In the genomic region with DNA sequence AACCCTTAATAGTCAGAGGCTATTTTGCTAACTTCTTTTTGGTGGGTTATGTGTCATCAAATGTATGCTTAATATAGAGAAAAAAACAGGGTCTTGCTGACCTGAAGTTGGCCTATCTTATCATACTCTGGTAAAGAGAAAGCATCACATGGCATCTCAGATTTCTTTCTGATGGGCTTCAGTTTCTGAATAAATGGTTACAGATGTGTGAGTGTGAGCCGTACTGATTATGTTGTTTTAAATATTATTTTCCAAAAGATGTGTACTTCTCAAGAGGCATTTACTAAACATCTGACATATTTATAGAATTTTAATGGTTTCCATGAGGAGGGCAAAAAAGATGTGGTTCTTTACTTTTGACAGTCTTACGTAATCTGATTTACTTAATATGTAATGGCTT, we compare ENCODE assay signal across 28 cellular contexts. TPM values are rescaled to one million over a fixed set of nuclear protein-coding genes. Genes with fewer than 3 reads are reported as not detected.
DNase-seq lines count a peak whose midpoint lies in the region; ATAC-seq and TF ChIP-seq lines count a peak whose summit lies in the region.
"Had no signal": no experiment of that assay in that cellular context is flagged by ENCODE, and none has a peak within 500 bp of the region (broad histone marks: within the 10 kb centered on the region; RNA-seq: fewer than 3 reads in every experiment).

No MANE protein-coding gene starts in this region.

- in situ Hi-C loops in IMR-90 (cut with MboI; ENCODE audit: low sequenced_read_pairs), result no loop called here

- no peak overlapping the region for H3K23ac ChIP-seq in IMR-90 (ENCODE audit: low read depth, low read length)

- H3K4me3 ChIP-seq in ACC112 (ENCODE audit: low read depth, low read length), result peak overlapping the region; percentile 55
- H3K4me3 ChIP-seq in IMR-90 (ENCODE audit: insufficient read depth, low read depth, low read length), result no peak overlapping the region
- H3K4me3 ChIP-seq in choroid plexus epithelial cell (ENCODE audit: low read depth, low read length), result no peak overlapping the region
- no peak overlapping the region for H3K4me3 ChIP-seq in hepatocyte
- H3K4me3 ChIP-seq: BLaER1, pancreas, Peyer's patch, SJCRH30, spleen, upper lobe of left lung had no signal

- no peak overlapping the region for H3K9ac ChIP-seq in IMR-90 (ENCODE audit: low read depth, low read length)
- H3K9ac ChIP-seq: BLaER1 had no signal

- no peak overlapping the region for H4K91ac ChIP-seq in IMR-90 (ENCODE audit: insufficient read depth, low read depth, low read length)

- H3K4me1 ChIP-seq in ACC112 (ENCODE audit: control insufficient read depth, insufficient read depth, low read length, unreplicated experiment) (peaks cover 44% of the 10 kb centered on the region), IMR-90 (ENCODE audit: control insufficient read depth, insufficient read depth, low read length) (no peaks in the 10 kb centered on the region; the same call in 1 of the 2 replicates), hepatocyte (ENCODE audit: insufficient read depth) (peaks cover 4% of the 10 kb centered on the region)
- H3K4me1 ChIP-seq: BLaER1, pancreas, Peyer's patch, SJCRH30 had no signal

- no peak overlapping the region for H3K4me3 Mint-ChIP-seq in T-helper 2 cell treated with Interferon-gamma antibody and Interleukin-4, amounts not matched to agents 5 μg/mL and 100 μg/mL, for 36 hours
- H3K4me3 Mint-ChIP-seq: activated CD4-positive, alpha-beta T cell treated with anti-CD3 and anti-CD28 coated beads for 36 hours; activated naive CD8-positive, alpha-beta T cell treated with anti-CD3 and anti-CD28 coated beads, Interleukin-2, amount 10 ng/mL, durations not matched to agents 7 days and 5 days; T-helper 17 cell had no signal

- H3K9me3 ChIP-seq in IMR-90 (ENCODE audit: control insufficient read depth, insufficient read depth, low read length), result no peaks in the 10 kb centered on the region
- H3K9me3 ChIP-seq in hepatocyte (ENCODE audit: low read depth), result no peaks in the 10 kb centered on the region
- H3K9me3 ChIP-seq: BLaER1, pancreas, Peyer's patch, SJCRH30, upper lobe of left lung had no signal

- TF ChIP-seq POLR2A in IMR-90 (IDR thresholded peaks at IDR 0.05; ENCODE audit: low read depth, low read length), result no peak

- WGBS in IMR-90 (ENCODE audit: extremely low coverage in 2 of 2, insufficient read length in 1 of 2), 2 experiments, result no CpG with 5 or more reads among the region's 2 CpGs
- 52% methylated on average over 2 of the region's 2 CpGs for WGBS in hepatocyte (ENCODE audit: low lambda C conversion rate, missing lambda C conversion rate)

- intact Hi-C loops in IMR-90 (cut with micrococcal nuclease), result no loop called here

- CTCF ChIA-PET in IMR-90 (lab: Yijun Ruan, JAX), result no interaction called here

- no peak overlapping the region for H3K27ac Mint-ChIP-seq in T-helper 2 cell treated with Interferon-gamma antibody and Interleukin-4, amounts not matched to agents 5 μg/mL and 100 μg/mL, for 36 hours
- H3K27ac Mint-ChIP-seq: activated CD4-positive, alpha-beta T cell treated with anti-CD3 and anti-CD28 coated beads for 36 hours; activated naive CD8-positive, alpha-beta T cell treated with anti-CD3 and anti-CD28 coated beads, Interleukin-2, amount 10 ng/mL, durations not matched to agents 7 days and 5 days; T-helper 17 cell had no signal

- no peak overlapping the region for H2AK9ac ChIP-seq in IMR-90 (replicated peaks; ENCODE audit: low read depth, low read length, poor library complexity)

- no peaks in the 10 kb centered on the region for H3K36me3 Mint-ChIP-seq in T-helper 2 cell treated with Interferon-gamma antibody and Interleukin-4, amounts not matched to agents 5 μg/mL and 100 μg/mL, for 36 hours (ENCODE audit: low read depth)

- H3K36me3 ChIP-seq in ACC112 (ENCODE audit: insufficient read depth, low read length), result no peaks in the 10 kb centered on the region
- H3K36me3 ChIP-seq in IMR-90 (ENCODE audit: control insufficient read depth, insufficient read depth, low read length), result 0 out of 2 replicates have a peak, but pooled peaks cover 1% of the 10 kb centered on the region
- no peaks in the 10 kb centered on the region for H3K36me3 ChIP-seq in hepatocyte (replicated peaks; ENCODE audit: insufficient read depth, low read depth)
- H3K36me3 ChIP-seq: BLaER1, pancreas, Peyer's patch, SJCRH30 had no signal

- H3K9me3 Mint-ChIP-seq in T-helper 2 cell treated with Interferon-gamma antibody and Interleukin-4, amounts not matched to agents 5 μg/mL and 100 μg/mL, for 36 hours, result no peaks in the 10 kb centered on the region
- H3K9me3 Mint-ChIP-seq: activated naive CD8-positive, alpha-beta T cell treated with anti-CD3 and anti-CD28 coated beads, Interleukin-2, amount 10 ng/mL, durations not matched to agents 7 days and 5 days had no signal

- POLR2A ChIA-PET in IMR-90 (lab: Charles Lee; ENCODE audit: unreplicated experiment), result no interaction called here

- H3K4ac ChIP-seq in IMR-90 (ENCODE audit: low read depth, low read length), result no peak overlapping the region

- H3K18ac ChIP-seq in IMR-90 (ENCODE audit: low read depth, low read length), result no peak overlapping the region

- H2BK120ac ChIP-seq in IMR-90 (ENCODE audit: low read depth, low read length), result no peak overlapping the region

- no peak overlapping the region for H2BK15ac ChIP-seq in IMR-90 (ENCODE audit: low read depth, low read length)

- H3K56ac ChIP-seq in IMR-90 (ENCODE audit: extremely low read depth, insufficient read depth, low read length), result no peak overlapping the region

- DNase-seq in IMR-90, result peak; percentile 17
- DNase-seq in choroid plexus epithelial cell (ENCODE audit: low read depth), result peak; percentile 51
- no peak for DNase-seq in hepatocyte (ENCODE audit: low spot score)
- no peak for DNase-seq in middle frontal gyrus (ENCODE audit: extremely low spot score, low spot score)
- no peak for DNase-seq in T-helper 2 cell treated with Interferon-gamma antibody and Interleukin-4, amounts not matched to agents 5 μg/mL and 100 μg/mL, for 36 hours (ENCODE audit: low spot score)
- no peak for DNase-seq in EL
- DNase-seq: ACHN; activated CD4-positive, alpha-beta T cell treated with anti-CD3 and anti-CD28 coated beads for 36 hours; activated effector memory CD4-positive, alpha-beta T cell treated with anti-CD3 and anti-CD28 coated beads, Interleukin-2, amount 50 U/mL, for 16 hours; activated naive CD8-positive, alpha-beta T cell treated with anti-CD3 and anti-CD28 coated beads, Interleukin-2, amount 10 ng/mL, durations not matched to agents 7 days and 5 days; cerebellar nuclear complex; DMS153; H7; islet precursor cell; left ventricle myocardium superior; NCI-H1105 treated with DMSO at 0.1 percent for 48 hours; NCI-H2029; NCI-H69; pancreas; Peyer's patch; retina; SJCRH30; spleen; T-helper 17 cell; upper lobe of left lung had no signal

- no peaks in the 10 kb centered on the region for H3K9me2 ChIP-seq in hepatocyte (replicated peaks; ENCODE audit: insufficient read depth)

- H2BK5ac ChIP-seq in IMR-90 (ENCODE audit: low read depth, low read length, poor library complexity, severe bottlenecking), result no peak overlapping the region

- H3K27me3 ChIP-seq in ACC112 (ENCODE audit: insufficient read depth, low read length), result no peaks in the 10 kb centered on the region
- no peaks in the 10 kb centered on the region for H3K27me3 ChIP-seq in IMR-90 (ENCODE audit: control insufficient read depth, insufficient read depth, low read length)
- H3K27me3 ChIP-seq in hepatocyte, result no peaks in the 10 kb centered on the region
- H3K27me3 ChIP-seq: BLaER1, pancreas, Peyer's patch, SJCRH30, spleen, upper lobe of left lung had no signal

- peak overlapping the region; percentile 88 for H3K27ac ChIP-seq in ACC112 (ENCODE audit: low read depth, low read length)
- H3K27ac ChIP-seq in IMR-90 (ENCODE audit: insufficient read depth, low read length), result no peak overlapping the region
- peak overlapping the region; percentile 46 for H3K27ac ChIP-seq in hepatocyte
- H3K27ac ChIP-seq: BLaER1, pancreas, Peyer's patch, SJCRH30, upper lobe of left lung had no signal

- no peak for TF ChIP-seq RAD21 in IMR-90 (IDR thresholded peaks at IDR 0.05; ENCODE audit: low read length)

- H3K4me1 Mint-ChIP-seq in T-helper 2 cell treated with Interferon-gamma antibody and Interleukin-4, amounts not matched to agents 5 μg/mL and 100 μg/mL, for 36 hours (ENCODE audit: low read depth), result peaks cover 4% of the 10 kb centered on the region
- H3K4me1 Mint-ChIP-seq: activated CD4-positive, alpha-beta T cell treated with anti-CD3 and anti-CD28 coated beads for 36 hours had no signal

- dilution Hi-C loops in IMR-90 (cut with HindIII; ENCODE audit: low sequenced_read_pairs, unreplicated experiment), result no loop called here

- H4K5ac ChIP-seq in IMR-90 (ENCODE audit: low read depth, low read length), result no peak overlapping the region

- no peak overlapping the region for H2BK20ac ChIP-seq in IMR-90 (ENCODE audit: low read depth, low read length)

- no peaks in the 10 kb centered on the region for H3K79me1 ChIP-seq in IMR-90 (ENCODE audit: low read depth in 1 of 2, low read length in 2 of 2)

- H2AFZ ChIP-seq in ACC112 (ENCODE audit: low read length, unreplicated experiment), result peak overlapping the region; percentile 79
- no peak overlapping the region for H2AFZ ChIP-seq in IMR-90 (replicated peaks; ENCODE audit: low read length, poor library complexity)
- no peak overlapping the region for H2AFZ ChIP-seq in hepatocyte

- TF ChIP-seq CTCF in IMR-90 (conservative IDR thresholded peaks at IDR 0.05; ENCODE audit: low read depth, low read length) (no peak), choroid plexus epithelial cell (conservative IDR thresholded peaks at IDR 0.05; ENCODE audit: low read depth, low read length) (no peak), hepatocyte (IDR thresholded peaks at IDR 0.05; ENCODE audit: poor library complexity) (no peak)

- no peak overlapping the region for H3K14ac ChIP-seq in IMR-90 (replicated peaks; ENCODE audit: low read depth, low read length)

- BruUV-seq in IMR-90 (replicated peaks; lab: Mats Ljungman, UMichigan), result no TSS peak

- H4K20me1 ChIP-seq in IMR-90 (ENCODE audit: insufficient read depth, low read length) (no peaks in the 10 kb centered on the region), hepatocyte (ENCODE audit: insufficient read depth, poor library complexity, severe bottlenecking) (no peaks in the 10 kb centered on the region)
- H4K20me1 ChIP-seq: BLaER1 had no signal

- no peaks in the 10 kb centered on the region for H3K9me1 ChIP-seq in IMR-90 (ENCODE audit: insufficient read depth, low read length)

- no peak overlapping the region for H4K8ac ChIP-seq in IMR-90 (ENCODE audit: low read depth in 2 of 2, low read length in 2 of 2)

- H3K4me2 ChIP-seq in IMR-90 (ENCODE audit: low read depth, low read length), result peak overlapping the region; percentile 24; the same call in 1 of the 2 replicates
- no peak overlapping the region for H3K4me2 ChIP-seq in hepatocyte
- H3K4me2 ChIP-seq: BLaER1 had no signal

- H3K27me3 Mint-ChIP-seq in T-helper 2 cell treated with Interferon-gamma antibody and Interleukin-4, amounts not matched to agents 5 μg/mL and 100 μg/mL, for 36 hours (ENCODE audit: low read depth), result no peaks in the 10 kb centered on the region
- H3K27me3 Mint-ChIP-seq: activated CD4-positive, alpha-beta T cell treated with anti-CD3 and anti-CD28 coated beads for 36 hours; activated naive CD8-positive, alpha-beta T cell treated with anti-CD3 and anti-CD28 coated beads, Interleukin-2, amount 10 ng/mL, durations not matched to agents 7 days and 5 days; T-helper 17 cell had no signal

- ATAC-seq in IMR-90 (ENCODE audit: low read depth) (peak; percentile 32; the same call in 1 of the 2 replicates), GM18519 (IDR thresholded peaks at IDR 0.05; ENCODE audit: low FRiP score, unreplicated experiment) (no peak)
- ATAC-seq: activated CD4-positive, alpha-beta T cell treated with anti-CD3 and anti-CD28 coated beads for 36 hours; pancreas; T-helper 17 cell had no signal

- no peaks in the 10 kb centered on the region for H3K79me2 ChIP-seq in ACC112 (ENCODE audit: control insufficient read depth, insufficient read depth, low read length, unreplicated experiment)
- H3K79me2 ChIP-seq in hepatocyte, result no peaks in the 10 kb centered on the region

- no peak overlapping the region for H2AK5ac ChIP-seq in IMR-90 (ENCODE audit: low read depth, low read length)

RNA-seq across cellular contexts. Expression of a gene that starts 28.4 kb away (rescaled TPM):
- total RNA-seq in IMR-90 (2012; rRNA removed) (9.5 and 11.9 TPM in 2 replicates), hepatocyte (12.3 and 13.1 TPM in 2 replicates)
- polyA plus RNA-seq in IMR-90 (2012; rRNA removed) (6.5 and 7.9 TPM in 2 replicates), hepatocyte (10.1 and 10.5 TPM in 2 replicates)
- 2.5 and 3.6 TPM in 2 replicates for polyA plus RNA-seq in IMR-90 (2012; cell fraction: cytosol; rRNA removed)
- polyA plus RNA-seq in IMR-90 (2012; cell fraction: nucleus; rRNA removed; ENCODE audit: low replicate concordance), result 1.9 and 7.4 TPM in 2 replicates

RNA-seq across cellular contexts. Expression of a gene that starts 48.6 kb away (rescaled TPM):
- total RNA-seq in IMR-90 (2012; rRNA removed) (9.5 and 14.7 TPM in 2 replicates), hepatocyte (7.9 and 12.5 TPM in 2 replicates)
- polyA plus RNA-seq in IMR-90 (2012; rRNA removed) (18.1 and 18.3 TPM in 2 replicates), hepatocyte (18.0 and 18.7 TPM in 2 replicates)
- 5.6 and 7.2 TPM in 2 replicates for polyA plus RNA-seq in IMR-90 (2012; cell fraction: cytosol; rRNA removed)
- 7.2 and 14.9 TPM in 2 replicates for polyA plus RNA-seq in IMR-90 (2012; cell fraction: nucleus; rRNA removed; ENCODE audit: low replicate concordance)

Comparison
In these comparisons a context has a peak if more than half of its experiments do, and no peak if none do; other contexts are left out.
1. DNase-seq: peak in IMR-90 (single experiment) and choroid plexus epithelial cell (single experiment); none in hepatocyte (single experiment), middle frontal gyrus (single experiment), T-helper 2 cell treated with Interferon-gamma antibody and Interleukin-4, amounts not matched to agents 5 μg/mL and 100 μg/mL, for 36 hours (single experiment) and EL (single experiment).